In genomic region chr11:110295487-110296225, GRCh38 we compare ENCODE assay signal across 7 cellular contexts. TPM values are rescaled to one million over a fixed set of nuclear protein-coding genes. Genes with fewer than 3 reads are reported as not detected.
A peak's percentile ranks its signal among the peaks of the same experiment; 100 is the strongest.
DNase-seq lines count a peak whose midpoint lies in the region; ATAC-seq and TF ChIP-seq lines count a peak whose summit lies in the region.

No MANE protein-coding gene starts in this region.

- H3K27ac Mint-ChIP-seq in activated B cell treated with CpG ODN at 0.5 μM for 24 hours: peak overlapping the region; percentile 71

- H3K9me3 ChIP-seq in colonic mucosa (no peaks in the 10 kb centered on the region), left lung (no peaks in the 10 kb centered on the region)

- peak; percentile 34 for DNase-seq in MV-4-11 (lab: John Stamatoyannopoulos, UW)
- peak; percentile 54 for DNase-seq in activated B cell treated with CpG ODN at 0.5 μM for 24 hours
- DNase-seq in colonic mucosa: peak; percentile 48
- DNase-seq in left lung: peak; percentile 73 to 92
- DNase-seq in stimulated activated CD4-positive, alpha-beta T cell treated with anti-CD3 and anti-CD28 coated beads, Interleukin-4, amount 100 ng/mL, for 1 hour: peak; percentile 53

- TF ChIP-seq CTCF in activated B cell treated with CpG ODN at 0.5 μM for 24 hours (IDR thresholded peaks at IDR 0.05) (no peak), colonic mucosa (IDR thresholded peaks at IDR 0.05) (no peak), left lung (IDR thresholded peaks at IDR 0.05) (peak in 1 of 2 donors; percentile 3)

- intact Hi-C loops in activated B cell treated with CpG ODN at 0.5 μM for 24 hours (cut with micrococcal nuclease): loop anchor here (1.0 to 5.0 kb wide), 8 partner anchors 17 to 1582 kb away; partner anchors contain the start of genes CFAP68, FDX1, FDXACB1 and SIK2
- intact Hi-C loops in colonic mucosa (cut with DNase I): loop anchor here (10.0 kb wide), 1 partner anchor 129 kb away; the partner anchor contains the start of gene FDX1
- intact Hi-C loops in left lung (cut with DNase I): no loop called here

- peak; percentile 65 for ATAC-seq in GM18498 (IDR thresholded peaks at IDR 0.05; ENCODE audit: unreplicated experiment)
- ATAC-seq in HG02571 (IDR thresholded peaks at IDR 0.05; ENCODE audit: unreplicated experiment): peak; percentile 54
- ATAC-seq in activated B cell treated with CpG ODN at 0.5 μM for 24 hours (ENCODE audit: low read depth): peak; percentile 46
- ATAC-seq in left lung: peak; percentile 69

- H3K4me1 ChIP-seq in colonic mucosa (no peaks in the 10 kb centered on the region), left lung (peaks cover 15 to 58% of the 10 kb centered on the region in 2 donors)

- H3K4me3 ChIP-seq in colonic mucosa: peak overlapping the region; percentile 73
- peak overlapping the region; percentile 70 to 84 for H3K4me3 ChIP-seq in left lung

- H3K27me3 Mint-ChIP-seq in activated B cell treated with CpG ODN at 0.5 μM for 24 hours: no peaks in the 10 kb centered on the region

- H3K4me1 Mint-ChIP-seq in activated B cell treated with CpG ODN at 0.5 μM for 24 hours: peaks cover 30% of the 10 kb centered on the region

- POLR2A ChIA-PET in activated B cell treated with CpG ODN at 0.5 μM for 24 hours (lab: Charles Lee): interaction anchor here (0.6 to 1.2 kb wide), 2 partner anchors 43 to 1074 kb away, joined by 3 to 10 read pairs; no protein-coding TSS in a partner anchor

- no peaks in the 10 kb centered on the region for H3K9me3 Mint-ChIP-seq in activated B cell treated with CpG ODN at 0.5 μM for 24 hours

- H3K36me3 Mint-ChIP-seq in activated B cell treated with CpG ODN at 0.5 μM for 24 hours (ENCODE audit: low read depth): peaks cover 3% of the 10 kb centered on the region

- CTCF ChIA-PET in activated B cell treated with CpG ODN at 0.5 μM for 24 hours (lab: Charles Lee): no interaction called here

- H3K36me3 ChIP-seq in colonic mucosa: no peaks in the 10 kb centered on the region
- no peaks in the 10 kb centered on the region for H3K36me3 ChIP-seq in left lung

- H3K9ac ChIP-seq in colonic mucosa (ENCODE audit: low read depth in 2 of 2, low read length in 2 of 2): peak overlapping the region; percentile 76 to 90

- H3K27me3 ChIP-seq in colonic mucosa (peaks cover 14% of the 10 kb centered on the region), left lung (no peaks in the 10 kb centered on the region)

- H3K27ac ChIP-seq in colonic mucosa (peak overlapping the region; percentile 87), left lung (peak overlapping the region; percentile 94 to 98)

- H3K4me3 Mint-ChIP-seq in activated B cell treated with CpG ODN at 0.5 μM for 24 hours: peak overlapping the region; percentile 87

RNA-seq across cellular contexts. Expression of gene RDX, which starts 0.8 kb away (rescaled TPM):
- total RNA-seq in activated B cell treated with CpG ODN at 0.5 μM for 24 hours (27.4 and 27.9 TPM in 2 replicates), colonic mucosa (10 to 100 TPM; 17.9 to 20.5 TPM), left lung (100 to 1,000 TPM; 140 to 152 TPM)

Comparison
In these comparisons a context has a peak if more than half of its experiments do, and no peak if none do; other contexts are left out.
1. Peak in every context shown above with its lines: DNase-seq, ATAC-seq, H3K4me3 ChIP-seq and H3K27ac ChIP-seq.
2. intact Hi-C loops: an anchor here in activated B cell treated with CpG ODN at 0.5 μM for 24 hours (1.0 to 5.0 kb wide) and colonic mucosa (10.0 kb wide); none called in left lung.